Comparison of ENCODE assay signal across 22 cellular contexts in genomic region chr5:60379907-60380306, GRCh38.
DNase-seq lines count a peak whose midpoint lies in the region; ATAC-seq, FAIRE-seq and TF ChIP-seq lines count a peak whose summit lies in the region.
"Had no signal": no experiment of that assay in that cellular context is flagged by ENCODE, and none has a peak within 500 bp of the region (broad histone marks: within the 10 kb centered on the region; RNA-seq: fewer than 3 reads in every experiment).

No MANE protein-coding gene starts in this region.

- POLR2A ChIA-PET in GM12878 (lab: Charles Lee): interaction anchor here (1.0 kb wide), 1 partner anchor 10 kb away, joined by 3 read pairs; no protein-coding TSS in a partner anchor

- no peak overlapping the region for H4K5ac ChIP-seq in mesendoderm (ENCODE audit: low read length)

- no peak overlapping the region for H2AK5ac ChIP-seq in mesendoderm (ENCODE audit: low read length)

- DNase-seq in GM12878 (ENCODE audit: low read depth, low spot score) (peak; percentile 37), SJCRH30 (no peak), mesendoderm (no peak)
- DNase-seq: 8988T, DMS79 treated with DMSO at 0.1 percent for 48 hours, NCI-H1105, NCI-H2081, NCI-H2227 treated with DMSO at 0.1 percent for 48 hours, NCI-H510A treated with DMSO at 0.1 percent for 48 hours, NCI-H774, PC-9, SIG-M5, T-helper 1 cell, T-helper 9 cell had no signal

- TF ChIP-seq POLR2A in GM12878 (IDR thresholded peaks at IDR 0.05; ENCODE audit: low read depth, low read length): no peak

- ATAC-seq in GM18498 (IDR thresholded peaks at IDR 0.05; ENCODE audit: unreplicated experiment) (peak; percentile 71), HG02870 (IDR thresholded peaks at IDR 0.05; ENCODE audit: unreplicated experiment) (peak; percentile 58), GM12878 (peak; percentile 87), HG02970 (IDR thresholded peaks at IDR 0.05; ENCODE audit: low FRiP score, unreplicated experiment) (no peak), GM21423 (IDR thresholded peaks at IDR 0.05; ENCODE audit: unreplicated experiment) (no peak)
- ATAC-seq: K562 had no signal

- no peak overlapping the region for H3K18ac ChIP-seq in mesendoderm (ENCODE audit: low read length)

- H3K9ac ChIP-seq in GM12878 (ENCODE audit: control insufficient read depth, insufficient read depth, low read length) (no peak overlapping the region), mesendoderm (ENCODE audit: low read length) (no peak overlapping the region)

- H3K4me3 ChIP-seq in GM12878: no peak overlapping the region
- no peak overlapping the region for H3K4me3 ChIP-seq in SJCRH30
- H3K4me3 ChIP-seq in mesendoderm (ENCODE audit: low read length): no peak overlapping the region
- H3K4me3 ChIP-seq: K562, PC-9 had no signal

- no peaks in the 10 kb centered on the region for H3K79me2 ChIP-seq in GM12878 (ENCODE audit: control insufficient read depth, insufficient read depth, low read length)
- H3K79me2 ChIP-seq in mesendoderm (ENCODE audit: control insufficient read depth, insufficient read depth, low read length): no peaks in the 10 kb centered on the region

- H2BK120ac ChIP-seq in mesendoderm (ENCODE audit: low read depth, low read length): no peak overlapping the region

- intact Hi-C loops in GM12878 (cut with micrococcal nuclease; ENCODE audit: unreplicated experiment): loop anchor here (5.0 kb wide), 2 partner anchors 173 to 207 kb away; no protein-coding TSS in a partner anchor

- SMC1A ChIA-PET in GM12878 (lab: Charles Lee; ENCODE audit: uncharacterized antibody, unreplicated experiment): interaction anchor here (1.0 to 2.9 kb wide), 6 partner anchors 9 to 204 kb away, joined by 3 to 10 read pairs (median 6); no protein-coding TSS in a partner anchor

- peak; percentile 60 to 79; a peak in 3 of 4 replicates for TF ChIP-seq EP300 in GM12878 (IDR thresholded peaks at IDR 0.05; ENCODE audit: borderline replicate concordance in 1 of 2, control insufficient read depth in 1 of 2, low read depth in 2 of 2, low read length in 2 of 2)

- H2BK15ac ChIP-seq in mesendoderm (replicated peaks; ENCODE audit: low read depth): no peak overlapping the region

- in situ Hi-C loops in GM12878 (cut with MboI): loop anchor here (10.0 kb wide), 1 partner anchor 565 kb away; no protein-coding TSS in a partner anchor

- H2AFZ ChIP-seq in GM12878 (ENCODE audit: control insufficient read depth, low read depth, low read length): no peak overlapping the region
- H2AFZ ChIP-seq: PC-9 had no signal

- whole genome bisulfite sequencing in GM12878 (ENCODE audit: insufficient coverage, insufficient replicate concordance, low lambda C conversion rate, missing lambda C conversion rate): 7% methylated on average over 4 of the region's 4 CpGs
- no CpG with 5 or more reads among the region's 4 CpGs for WGBS in mesendoderm (ENCODE audit: extremely low coverage, insufficient coverage, low lambda C conversion rate)

- H3K27me3 ChIP-seq in GM12878 (replicated peaks in 1 of 2; ENCODE audit: control insufficient read depth in 2 of 2, insufficient read depth in 2 of 2, low read length in 1 of 2): no peaks in the 10 kb centered on the region
- H3K27me3 ChIP-seq in SJCRH30: no peaks in the 10 kb centered on the region; the same call in 1 of the 2 replicates
- no peaks in the 10 kb centered on the region for H3K27me3 ChIP-seq in mesendoderm (ENCODE audit: insufficient read depth, low read length, poor library complexity)

- H3K36me3 ChIP-seq in GM12878 (ENCODE audit: control insufficient read depth in 2 of 2, insufficient read depth in 2 of 2, low read length in 1 of 2) (no peaks in the 10 kb centered on the region), SJCRH30 (no peaks in the 10 kb centered on the region), mesendoderm (ENCODE audit: control insufficient read depth, insufficient read depth, low read length) (no peaks in the 10 kb centered on the region)

- TF ChIP-seq RAD21 in GM12878 (IDR thresholded peaks at IDR 0.05; ENCODE audit: insufficient read depth, low read depth, low read length): no peak

- H3K27ac ChIP-seq in 22Rv1: peak overlapping the region; percentile 95; the same call in 1 of the 2 replicates
- H3K27ac ChIP-seq in GM12878 (ENCODE audit: control insufficient read depth, insufficient read depth): no peak overlapping the region
- H3K27ac ChIP-seq in SJCRH30: no peak overlapping the region
- no peak overlapping the region for H3K27ac ChIP-seq in mesendoderm (ENCODE audit: low read depth, low read length)
- H3K27ac ChIP-seq: PC-9, RWPE1 had no signal

- peaks cover 7% of the 10 kb centered on the region for H3K4me1 ChIP-seq in GM12878 (ENCODE audit: control insufficient read depth, insufficient read depth, low read length)
- H3K4me1 ChIP-seq in SJCRH30: no peaks in the 10 kb centered on the region
- no peaks in the 10 kb centered on the region for H3K4me1 ChIP-seq in mesendoderm (ENCODE audit: control insufficient read depth, low read depth, low read length)

- CTCF ChIA-PET in GM12878 (lab: Yijun Ruan, JAX): interaction anchor here (0.8 to 3.3 kb wide), 5 partner anchors 10 to 569 kb away, joined by 3 to 14 read pairs (median 3); no protein-coding TSS in a partner anchor

- RAD21 ChIA-PET in GM12878 (lab: Charles Lee; ENCODE audit: unreplicated experiment): interaction anchor here (1.0 to 1.7 kb wide), 3 partner anchors 84 to 270 kb away, joined by 3 to 7 read pairs (median 5); no protein-coding TSS in a partner anchor

- no TSS peak for BruUV-seq in GM12878 (replicated peaks; lab: Mats Ljungman, UMichigan)

- H3K4ac ChIP-seq in mesendoderm (ENCODE audit: low read depth, low read length): no peak overlapping the region

- no peak overlapping the region for H4K8ac ChIP-seq in mesendoderm (ENCODE audit: low read depth, low read length)

- H3K4me2 ChIP-seq in GM12878 (ENCODE audit: control insufficient read depth, insufficient read depth): 0 out of 2 replicates have a peak overlapping the region, but pooled peaks have one; percentile 4
- H3K4me2 ChIP-seq in mesendoderm (ENCODE audit: low read length): no peak overlapping the region
- H3K4me2 ChIP-seq: PC-9 had no signal

- H2BK5ac ChIP-seq in mesendoderm (ENCODE audit: low read length): no peak overlapping the region

- TF ChIP-seq CTCF in 22Rv1 (IDR thresholded peaks at IDR 0.05) (no peak), GM12878 (IDR thresholded peaks at IDR 0.05 in 2 of 3, conservative IDR thresholded peaks at IDR 0.05 in 1 of 3; ENCODE audit: control insufficient read depth in 2 of 3, extremely low read depth in 1 of 3, insufficient read depth in 1 of 3, low read depth in 3 of 3, low read length in 3 of 3) (no peak)

- H3K23ac ChIP-seq in mesendoderm (ENCODE audit: low read length): no peak overlapping the region

- H3K9me3 ChIP-seq in GM12878 (replicated peaks; ENCODE audit: control insufficient read depth, insufficient read depth, low read length): no peaks in the 10 kb centered on the region
- no peaks in the 10 kb centered on the region for H3K9me3 ChIP-seq in SJCRH30 (replicated peaks)

- H3K79me1 ChIP-seq in mesendoderm (ENCODE audit: low read length): no peaks in the 10 kb centered on the region

- FAIRE-seq in GM12878 (lab: Jason Lieb, UNC): peak; percentile 7
- FAIRE-seq: H54, K562 had no signal

- H4K20me1 ChIP-seq in GM12878 (ENCODE audit: control insufficient read depth, insufficient read depth): no peaks in the 10 kb centered on the region

- no peak overlapping the region for H3K56ac ChIP-seq in mesendoderm (ENCODE audit: low read length)

TF ChIP-seq in GM12878, 131 proteins besides CTCF, POLR2A, EP300 and RAD21 (continues in another document):
- peak; percentile 86 for TF ChIP-seq PAX5 (IDR thresholded peaks at IDR 0.05; ENCODE audit: borderline replicate concordance, low read depth, low read length)
- TF ChIP-seq WRNIP1 (IDR thresholded peaks at IDR 0.05; ENCODE audit: borderline replicate concordance, low read depth, low read length): no peak
- TF ChIP-seq MTA2 (IDR thresholded peaks at IDR 0.05; ENCODE audit: low read depth): peak; percentile 95
- TF ChIP-seq SPI1 (IDR thresholded peaks at IDR 0.05; ENCODE audit: borderline replicate concordance, insufficient read depth, low read depth, low read length): 0 out of 2 replicates have a peak, but pooled peaks have one; percentile 19
- TF ChIP-seq IKZF1 (conservative IDR thresholded peaks at IDR 0.05): peak; percentile 58
- 0 out of 2 replicates have a peak, but pooled peaks have one; percentile 33 for TF ChIP-seq ZNF24 (IDR thresholded peaks at IDR 0.05)
- 0 out of 2 replicates have a peak, but pooled peaks have one; percentile 36 for TF ChIP-seq CREB1 (IDR thresholded peaks at IDR 0.05; ENCODE audit: low read depth)
- 0 out of 2 replicates have a peak, but pooled peaks have one; percentile 15 for TF ChIP-seq RAD51 (IDR thresholded peaks at IDR 0.05)
- TF ChIP-seq ATF2 (IDR thresholded peaks at IDR 0.05; ENCODE audit: low read length): peak; percentile 49; the same call in 1 of the 2 replicates

Comparison
In these comparisons a context has a peak if more than half of its experiments do, and no peak if none do; other contexts are left out.
1. ATAC-seq: peak in GM18498 (single experiment), HG02870 (single experiment) and GM12878 (single experiment); none in HG02970 (single experiment) and GM21423 (single experiment).